In the genomic region with DNA sequence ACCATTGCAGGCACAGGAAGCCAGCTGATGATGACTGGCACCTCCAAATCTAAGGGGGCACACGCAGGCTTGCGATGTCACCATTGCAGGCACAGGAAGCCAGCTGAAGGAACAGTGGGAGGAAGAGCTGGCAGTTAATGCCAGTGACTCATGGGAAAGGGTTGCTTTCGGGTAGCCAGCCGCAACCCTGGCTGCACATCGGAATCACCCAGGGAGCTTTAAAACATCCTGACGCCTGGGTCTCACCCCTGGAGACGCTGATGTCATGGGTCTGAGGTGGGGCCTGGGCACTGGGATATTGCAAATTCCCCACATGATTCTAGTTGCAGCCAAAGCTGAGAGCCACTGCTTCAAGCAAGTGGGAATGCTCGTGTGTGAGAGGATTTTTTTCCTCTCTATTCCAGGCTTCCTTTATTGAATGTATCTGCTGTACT, we compare ENCODE assay signal across 9 cellular contexts. TPM values are rescaled to one million over a fixed set of nuclear protein-coding genes. Genes with fewer than 3 reads are reported as not detected.
A peak's percentile ranks its signal among the peaks of the same experiment; 100 is the strongest.
DNase-seq lines count a peak whose midpoint lies in the region; ATAC-seq and TF ChIP-seq lines count a peak whose summit lies in the region.
"Had no signal": no experiment of that assay in that cellular context is flagged by ENCODE, and none has a peak within 500 bp of the region (broad histone marks: within the 10 kb centered on the region; RNA-seq: fewer than 3 reads in every experiment).

No MANE protein-coding gene starts in this region.

- H3K27me3 ChIP-seq in foreskin keratinocyte (peaks cover 4% of the 10 kb centered on the region), sigmoid colon (no peaks in the 10 kb centered on the region)

- no peak overlapping the region for H3K4me3 ChIP-seq in sigmoid colon

- intact Hi-C loops in sigmoid colon (cut with DNase I): no loop called here

- TF ChIP-seq EP300 in sigmoid colon (IDR thresholded peaks at IDR 0.05): peak in 2 of 4 donors; percentile 21 to 55

- H3K9me3 ChIP-seq in sigmoid colon: no peaks in the 10 kb centered on the region

- H3K27ac ChIP-seq in foreskin keratinocyte (no peak overlapping the region), sigmoid colon (peak overlapping the region; percentile 59 to 84 (median 77))

- peak; percentile 97 for DNase-seq in ELR (ENCODE audit: low read depth)
- DNase-seq in SW 1271 (lab: John Stamatoyannopoulos, UW): peak; percentile 56 to 71
- peak in 1 of 2 donors; percentile 71 for DNase-seq in foreskin keratinocyte
- DNase-seq in sigmoid colon: peak; percentile 93
- DNase-seq in erythroblast (lab: John Stamatoyannopoulos, UW): no peak
- no peak for DNase-seq in NCI-H446 treated with DMSO at 0.1 percent for 48 hours (lab: John Stamatoyannopoulos, UW)
- no peak for DNase-seq in activated naive CD4-positive, alpha-beta T cell treated with Interleukin-2 at 50 U/mL for 16 hours

- H3K4me1 ChIP-seq in foreskin keratinocyte (peaks cover 3% of the 10 kb centered on the region), sigmoid colon (peaks cover 0 to 21% (median 14%) of the 10 kb centered on the region in 4 donors)

- no peaks in the 10 kb centered on the region for H3K36me3 ChIP-seq in sigmoid colon

- ATAC-seq in foreskin keratinocyte (peak; percentile 80), GM18867 (IDR thresholded peaks at IDR 0.05; ENCODE audit: unreplicated experiment) (no peak)
- ATAC-seq: stimulated activated effector memory CD8-positive, alpha-beta T cell treated with anti-CD3 and anti-CD28 coated beads, Interleukin-12 subunit alpha, Interleukin-12 subunit beta, amount 100 ng/mL, for 72 hours had no signal

- no peak for TF ChIP-seq CTCF in foreskin keratinocyte (conservative IDR thresholded peaks at IDR 0.05)
- TF ChIP-seq CTCF in sigmoid colon (IDR thresholded peaks at IDR 0.05): no peak

- 76 to 84% methylated on average over 8 of the region's 8 CpGs for WGBS in sigmoid colon, 2 donors

- TF ChIP-seq POLR2A in sigmoid colon (IDR thresholded peaks at IDR 0.05) (no peak), erythroblast (IDR thresholded peaks at IDR 0.05; ENCODE audit: low read length) (no peak)

RNA-seq across cellular contexts. Expression of a gene that starts 16.1 kb away (rescaled TPM):
- total RNA-seq in foreskin keratinocyte (0.11 and 0.37 TPM in 2 replicates), sigmoid colon (not detected)
- polyA plus RNA-seq in foreskin keratinocyte (0.06 and 0.34 TPM in 2 replicates), sigmoid colon (not detected)

RNA-seq across cellular contexts. Expression of a gene that starts 49.5 kb away (rescaled TPM):
- total RNA-seq in foreskin keratinocyte: 11.8 and 14.2 TPM in 2 replicates
- 7.2 and 8.0 TPM in 2 replicates for polyA plus RNA-seq in foreskin keratinocyte
- total RNA-seq in sigmoid colon: 10 to 100 TPM; 32.5 to 65.2 (median 48.6) TPM
- 10 to 100 TPM in 1 of 3 donors, 1 to 10 TPM in 2; 7.6 to 10.2 (median 9.4) TPM for polyA plus RNA-seq in sigmoid colon

RNA-seq across cellular contexts. Expression of a gene that starts 49.6 kb away (rescaled TPM):
- total RNA-seq in foreskin keratinocyte: 12.9 and 17.7 TPM in 2 replicates
- polyA plus RNA-seq in foreskin keratinocyte: 18.7 and 23.6 TPM in 2 replicates
- total RNA-seq in sigmoid colon: 10 to 100 TPM; 11.4 to 22.2 (median 16.6) TPM
- polyA plus RNA-seq in sigmoid colon: 1 to 10 TPM in 2 of 3 donors, under 1 TPM in 1; 0.46 to 7.8 (median 3.5) TPM

Comparison
In these comparisons a context has a peak if more than half of its experiments do, and no peak if none do; other contexts are left out.
1. DNase-seq: peak in ELR (single experiment), SW 1271 (2 of 2) and sigmoid colon (single experiment); none in erythroblast (0 of 2), NCI-H446 treated with DMSO at 0.1 percent for 48 hours (single experiment) and activated naive CD4-positive, alpha-beta T cell treated with Interleukin-2 at 50 U/mL for 16 hours (single experiment).